In genomic region chr9:36974731-36975130, GRCh38 we compare ENCODE assay signal across 18 cellular contexts. TPM values are rescaled to one million over a fixed set of nuclear protein-coding genes. Genes with fewer than 3 reads are reported as not detected.
A peak's percentile ranks its signal among the peaks of the same experiment; 100 is the strongest.
DNase-seq lines count a peak whose midpoint lies in the region; ATAC-seq, FAIRE-seq and TF ChIP-seq lines count a peak whose summit lies in the region.
"Had no signal": no experiment of that assay in that cellular context is flagged by ENCODE, and none has a peak within 500 bp of the region (broad histone marks: within the 10 kb centered on the region; RNA-seq: fewer than 3 reads in every experiment).

No MANE protein-coding gene starts in this region.

- in situ Hi-C loops in GM12878 (cut with MboI) (no loop called here), HepG2 (cut with HindIII; ENCODE audit: extremely low pct_ligation_motif_present, low pct_unique_long_range_greater_than_20kb) (loop anchor here (10.0 kb wide), 1 partner anchor 90 kb away; no protein-coding TSS in a partner anchor)

- H3K9me3 Mint-ChIP-seq in Calu3 (ENCODE audit: low read depth, unreplicated experiment) (no peaks in the 10 kb centered on the region), mesothelial cell of epicardium (no peaks in the 10 kb centered on the region)
- H3K9me3 Mint-ChIP-seq: IgD-negative memory B cell had no signal

- no peak for ATAC-seq in GM12878
- peak; percentile 62; the same call in 2 of the 3 replicates for ATAC-seq in HepG2
- ATAC-seq in HG02885 (IDR thresholded peaks at IDR 0.05; ENCODE audit: poor library complexity, unreplicated experiment), result no peak

- 59% methylated on average over 7 of the region's 7 CpGs for WGBS in GM12878 (ENCODE audit: insufficient coverage, insufficient replicate concordance, low lambda C conversion rate, missing lambda C conversion rate)
- 23% methylated on average over 7 of the region's 7 CpGs for WGBS in HepG2 (ENCODE audit: low lambda C conversion rate)

- H2AFZ ChIP-seq in GM12878 (ENCODE audit: control insufficient read depth, low read depth, low read length) (no peak overlapping the region), HepG2 (ENCODE audit: low read length) (no peak overlapping the region)

- H3K4me3 Mint-ChIP-seq in Calu3 (ENCODE audit: low read depth, unreplicated experiment), result no peak overlapping the region
- no peak overlapping the region for H3K4me3 Mint-ChIP-seq in mesothelial cell of epicardium

- no peak overlapping the region for H3K27ac Mint-ChIP-seq in Calu3 (ENCODE audit: unreplicated experiment)
- no peak overlapping the region for H3K27ac Mint-ChIP-seq in mesothelial cell of epicardium

- H3K36me3 Mint-ChIP-seq in Calu3 (ENCODE audit: insufficient read depth, unreplicated experiment) (no peaks in the 10 kb centered on the region), mesothelial cell of epicardium (no peaks in the 10 kb centered on the region)
- H3K36me3 Mint-ChIP-seq: IgD-negative memory B cell had no signal

- TSS peak; percentile 2 for BruUV-seq in GM12878 (replicated peaks; lab: Mats Ljungman, UMichigan)
- no TSS peak for BruUV-seq in HepG2 (replicated peaks; lab: Mats Ljungman, UMichigan)
- BruUV-seq in Calu3 (replicated peaks; lab: Mats Ljungman, UMichigan), result no TSS peak

- POLR2A ChIA-PET in GM12878 (lab: Charles Lee) (no interaction called here), HepG2 (lab: Yijun Ruan, JAX) (no interaction called here)

- no peaks in the 10 kb centered on the region for H3K9me3 ChIP-seq in GM12878 (replicated peaks; ENCODE audit: control insufficient read depth, insufficient read depth, low read length)
- no peaks in the 10 kb centered on the region for H3K9me3 ChIP-seq in HepG2 (ENCODE audit: low read length)
- H3K9me3 ChIP-seq in effector memory CD4-positive, alpha-beta T cell (ENCODE audit: control insufficient read depth, low read length), result no peaks in the 10 kb centered on the region
- H3K9me3 ChIP-seq: SJSA1, thoracic aorta had no signal

- H3K79me2 ChIP-seq in GM12878 (ENCODE audit: control insufficient read depth, insufficient read depth, low read length), result peaks cover 28% of the 10 kb centered on the region
- H3K79me2 ChIP-seq in HepG2 (ENCODE audit: insufficient read depth, low read length), result no peaks in the 10 kb centered on the region

- H3K36me3 ChIP-seq in GM12878 (ENCODE audit: control insufficient read depth in 2 of 2, insufficient read depth in 2 of 2, low read length in 1 of 2) (peaks cover 11 to 21% of the 10 kb centered on the region in 2 experiments; a peak in 3 of 4 replicates), HepG2 (replicated peaks in 1 of 2; ENCODE audit: control insufficient read depth in 1 of 2, insufficient read depth in 2 of 2, low read length in 2 of 2) (no peaks in the 10 kb centered on the region)
- H3K36me3 ChIP-seq in effector memory CD4-positive, alpha-beta T cell (ENCODE audit: control insufficient read depth, insufficient read depth, low read length), result no peaks in the 10 kb centered on the region
- H3K36me3 ChIP-seq: SJSA1, thoracic aorta had no signal

- H3K4me2 ChIP-seq in GM12878 (ENCODE audit: control insufficient read depth, insufficient read depth) (no peak overlapping the region), HepG2 (ENCODE audit: low read depth, low read length) (no peak overlapping the region)

- H3K4me3 ChIP-seq in AG09309 (ENCODE audit: control insufficient read depth, low read depth, low read length) (no peak overlapping the region), GM12878 (no peak overlapping the region), HepG2 (replicated peaks in 1 of 3; ENCODE audit: insufficient read depth in 1 of 3, low read depth in 2 of 3, low read length in 3 of 3) (no peak overlapping the region)
- no peak overlapping the region for H3K4me3 ChIP-seq in effector memory CD4-positive, alpha-beta T cell (ENCODE audit: insufficient read depth, low read depth, low read length, poor library complexity, severe bottlenecking)
- H3K4me3 ChIP-seq: SJSA1, thoracic aorta had no signal

- RAD21 ChIA-PET in GM12878 (lab: Charles Lee; ENCODE audit: unreplicated experiment), result interaction anchor here (1.1 to 1.4 kb wide), 2 partner anchors 95 to 100 kb away, joined by 3 read pairs; no protein-coding TSS in a partner anchor

- TF ChIP-seq EP300 in Ishikawa (IDR thresholded peaks at IDR 0.05; ENCODE audit: borderline replicate concordance), result no peak
- TF ChIP-seq EP300 in GM12878 (IDR thresholded peaks at IDR 0.05; ENCODE audit: borderline replicate concordance in 1 of 2, control insufficient read depth in 1 of 2, low read depth in 2 of 2, low read length in 2 of 2), result no peak
- TF ChIP-seq EP300 in HepG2 (IDR thresholded peaks at IDR 0.05; ENCODE audit: low read depth in 2 of 2, low read length in 2 of 2), result no peak
- TF ChIP-seq EP300 in HepG2 (CRISPR knock-in tag; IDR thresholded peaks at IDR 0.05; ENCODE audit: borderline replicate concordance), result no peak

- no peak for FAIRE-seq in GM12878 (lab: Jason Lieb, UNC)
- FAIRE-seq in HepG2 (lab: Jason Lieb, UNC), result no peak
- FAIRE-seq: TTC549 had no signal

- DNase-seq in AG09309 (ENCODE audit: low read depth), result no peak
- no peak for DNase-seq in GM12878 (ENCODE audit: low read depth, low spot score)
- no peak for DNase-seq in HepG2 (ENCODE audit: low spot score)
- DNase-seq in effector memory CD4-positive, alpha-beta T cell, result no peak
- DNase-seq in Calu3, result no peak
- no peak for DNase-seq in mesothelial cell of epicardium (ENCODE audit: low spot score in 2 of 2, unreplicated experiment in 2 of 2)
- DNase-seq: activated effector memory CD4-positive, alpha-beta T cell treated with anti-CD3 and anti-CD28 coated beads, Interleukin-2, amount 50 U/mL, for 16 hours; DMS 273 treated with DMSO at 0.1 percent for 48 hours; NCI-H1105 treated with DMSO at 0.1 percent for 48 hours; NCI-H2171 treated with DMSO at 0.1 percent for 48 hours had no signal

- SMC1A ChIA-PET in GM12878 (lab: Charles Lee; ENCODE audit: uncharacterized antibody, unreplicated experiment), result interaction anchor here (0.7 to 1.7 kb wide), 3 partner anchors 18 to 1326 kb away, joined by 3 to 10 read pairs (median 3); no protein-coding TSS in a partner anchor

- intact Hi-C loops in GM12878 (cut with micrococcal nuclease; ENCODE audit: unreplicated experiment), result no loop called here
- intact Hi-C loops in HepG2 (cut with micrococcal nuclease; ENCODE audit: unreplicated experiment), result loop anchor here (5.0 kb wide), 1 partner anchor 102 kb away; no protein-coding TSS in a partner anchor
- intact Hi-C loops in Calu3 (cut with micrococcal nuclease; ENCODE audit: unreplicated experiment), result loop anchor here (5.0 kb wide), 1 partner anchor 102 kb away; no protein-coding TSS in a partner anchor

- H3K27ac ChIP-seq in GM12878 (ENCODE audit: control insufficient read depth, insufficient read depth) (no peak overlapping the region), HepG2 (ENCODE audit: extremely low read length, insufficient read depth, low read length) (no peak overlapping the region)
- no peak overlapping the region for H3K27ac ChIP-seq in effector memory CD4-positive, alpha-beta T cell (ENCODE audit: insufficient read depth, low read length, poor library complexity, severe bottlenecking)
- H3K27ac ChIP-seq: SJSA1, thoracic aorta had no signal

- H4K20me1 ChIP-seq in GM12878 (ENCODE audit: control insufficient read depth, insufficient read depth) (no peaks in the 10 kb centered on the region; the same call in 1 of the 2 replicates), HepG2 (ENCODE audit: insufficient read depth, low read length) (no peaks in the 10 kb centered on the region)

- TF ChIP-seq POLR2A in GM12878 (IDR thresholded peaks at IDR 0.05; ENCODE audit: low read depth, low read length) (0 out of 2 replicates have a peak, but pooled peaks have one; percentile 29), HepG2 (IDR thresholded peaks at IDR 0.05; ENCODE audit: insufficient read depth in 1 of 2, low read depth in 2 of 2, low read length in 2 of 2) (no peak)

- TF ChIP-seq RAD21 in Ishikawa (IDR thresholded peaks at IDR 0.05; ENCODE audit: low read depth) (peak; percentile 39; the same call in 1 of the 2 replicates), GM12878 (IDR thresholded peaks at IDR 0.05; ENCODE audit: insufficient read depth, low read depth, low read length) (no peak), HepG2 (CRISPR knock-in tag; IDR thresholded peaks at IDR 0.05) (no peak)

- H3K9ac ChIP-seq in GM12878 (ENCODE audit: control insufficient read depth, insufficient read depth, low read length) (no peak overlapping the region), HepG2 (ENCODE audit: insufficient read depth, low read depth, low read length) (no peak overlapping the region)

- CTCF ChIA-PET in GM12878 (lab: Yijun Ruan, JAX), result interaction anchor here (0.6 to 3.8 kb wide), 6 partner anchors 9 to 102 kb away, joined by 3 to 19 read pairs (median 4); no protein-coding TSS in a partner anchor
- CTCF ChIA-PET in HepG2 (lab: Yijun Ruan, JAX; ENCODE audit: low intra/inter-chr PET ratio, low total read pairs), result no interaction called here
- CTCF ChIA-PET in Calu3 (lab: Charles Lee), result interaction anchor here (0.6 to 1.2 kb wide), 2 partner anchors 102 to 769 kb away, joined by 5 read pairs; no protein-coding TSS in a partner anchor

- H3K4me1 ChIP-seq in GM12878 (ENCODE audit: control insufficient read depth, insufficient read depth, low read length), result no peaks in the 10 kb centered on the region
- H3K4me1 ChIP-seq in HepG2 (ENCODE audit: insufficient read depth, low read length), result peaks cover 18% of the 10 kb centered on the region; the same call in 1 of the 2 replicates
- H3K4me1 ChIP-seq in effector memory CD4-positive, alpha-beta T cell (ENCODE audit: control insufficient read depth, insufficient read depth, low read length, poor library complexity, severe bottlenecking), result no peaks in the 10 kb centered on the region
- H3K4me1 ChIP-seq: SJSA1 had no signal

- H3K27me3 Mint-ChIP-seq in Calu3 (ENCODE audit: unreplicated experiment), result peaks cover 12% of the 10 kb centered on the region
- peaks cover 61% of the 10 kb centered on the region for H3K27me3 Mint-ChIP-seq in mesothelial cell of epicardium (ENCODE audit: low read depth)

- TF ChIP-seq CTCF in AG09309 (IDR thresholded peaks at IDR 0.05; ENCODE audit: control insufficient read depth, insufficient read depth, low read depth, low read length, missing control alignments) (peak; percentile 44), GM12878 (IDR thresholded peaks at IDR 0.05 in 2 of 3, conservative IDR thresholded peaks at IDR 0.05 in 1 of 3; ENCODE audit: control insufficient read depth in 2 of 3, extremely low read depth in 1 of 3, insufficient read depth in 1 of 3, low read depth in 3 of 3, low read length in 3 of 3) (peak in 1 of 3 experiments; percentile 26; a peak in 2 of 6 replicates), HepG2 (CRISPR knock-in tag; IDR thresholded peaks at IDR 0.05) (peak; percentile 46), Calu3 (IDR thresholded peaks at IDR 0.05; ENCODE audit: unreplicated experiment) (no peak), mesothelial cell of epicardium (IDR thresholded peaks at IDR 0.05; ENCODE audit: unreplicated experiment) (no peak)

- H3K27me3 ChIP-seq in GM12878 (replicated peaks in 1 of 2; ENCODE audit: control insufficient read depth in 2 of 2, insufficient read depth in 2 of 2, low read length in 1 of 2), result no peaks in the 10 kb centered on the region
- H3K27me3 ChIP-seq in HepG2 (ENCODE audit: control insufficient read depth in 1 of 2, insufficient read depth in 2 of 2, low read length in 2 of 2), result peaks cover 0 to 3% of the 10 kb centered on the region in 2 experiments; a peak in 1 of 5 replicates
- H3K27me3 ChIP-seq in effector memory CD4-positive, alpha-beta T cell (replicated peaks; ENCODE audit: control insufficient read depth, insufficient read depth, low read length, poor library complexity, severe bottlenecking), result no peaks in the 10 kb centered on the region

- H3K4me1 Mint-ChIP-seq in Calu3 (ENCODE audit: low read depth, unreplicated experiment), result no peaks in the 10 kb centered on the region
- no peaks in the 10 kb centered on the region for H3K4me1 Mint-ChIP-seq in mesothelial cell of epicardium

RNA-seq across cellular contexts. Expression of gene PAX5, which starts 59.3 kb away (rescaled TPM):
- total RNA-seq in GM12878 (2013; cell fraction: nucleolus; rRNA removed), result 196 and 209 TPM in 2 replicates
- total RNA-seq in GM12878 (2014; rRNA removed) (45.7 and 45.9 TPM in 2 replicates), GM12878 (2014; rRNA removed; fragmentation: Illumina TruSeq; extraction: Trizol) (27.3 and 28.1 TPM in 2 replicates), GM12878 (2021) (118 and 123 TPM in 2 replicates), HepG2 (2016; rRNA removed; fragmentation: Illumina TruSeq; extraction: Trizol) (not detected in 2 replicates), Calu3 (2022) (not detected in 2 replicates), mesothelial cell of epicardium (not detected in 3 replicates)
- 24.5 TPM for polyA plus RNA-seq in GM12878 (2011; ENCODE audit: low read depth)
- polyA plus RNA-seq in GM12878 (2011; rRNA removed) (12.7 and 23.6 TPM in 2 replicates), GM12878 (2014; fragmentation: Illumina TruSeq; extraction: Trizol) (29.9 and 48.1 TPM in 2 replicates), GM12878 (2014; fragmentation: Nextera tagmentation; extraction: Ambion mirVana) (1 to 10 TPM; 2.2 to 2.4 TPM), GM12878 (2014; rRNA removed) (36.8 and 44.5 TPM in 2 replicates), GM12878 (2016; fragmentation: Nextera tagmentation; extraction: Ambion mirVana) (10 to 100 TPM; 31.2 to 32.6 TPM), HepG2 (2011; rRNA removed) (not detected in 2 replicates)
- polyA plus RNA-seq in GM12878 (2011; cell fraction: cytosol; rRNA removed), result 26.7 and 29.9 TPM in 2 replicates
- 57.1 and 80.5 TPM in 2 replicates for polyA plus RNA-seq in GM12878 (2011; cell fraction: nucleus; rRNA removed)
- 41.7 and 47.1 TPM in 2 replicates for polyA plus RNA-seq in GM12878 (2012)
- 57.6 and 59.1 TPM in 2 replicates for polyA minus RNA-seq in GM12878 (2011; rRNA and poly(A)+ RNA removed)
- polyA minus RNA-seq in GM12878 (2011; cell fraction: cytosol; rRNA and poly(A)+ RNA removed), result 23.0 and 30.2 TPM in 2 replicates
- polyA minus RNA-seq in GM12878 (2011; cell fraction: nucleus; rRNA and poly(A)+ RNA removed), result 66.4 and 122 TPM in 2 replicates
- total RNA-seq in HepG2 (2016; cell fraction: cytosol; rRNA removed; fragmentation: Illumina TruSeq; extraction: Trizol; ENCODE audit: low read depth), result not detected in 2 replicates
- total RNA-seq in HepG2 (2016; cell fraction: insoluble cytoplasmic fraction; rRNA removed; fragmentation: Illumina TruSeq; extraction: Trizol), result not detected in 2 replicates
- not detected in 2 replicates for total RNA-seq in HepG2 (2016; cell fraction: membrane; rRNA removed; fragmentation: Illumina TruSeq; extraction: Trizol)
- total RNA-seq in HepG2 (2016; cell fraction: nucleus; rRNA removed; fragmentation: Illumina TruSeq; extraction: Trizol), result not detected in 2 replicates
- not detected in 2 replicates for polyA plus RNA-seq in HepG2 (2011; cell fraction: cytosol; rRNA removed)
- 0.02 and 0.11 TPM in 2 replicates for polyA plus RNA-seq in HepG2 (2011; cell fraction: nucleus; rRNA removed)
- not detected in 2 replicates for polyA plus RNA-seq in HepG2 (2012)
- not detected in 2 replicates for polyA plus RNA-seq in HepG2 (2016; cell fraction: cytosol; fragmentation: Illumina TruSeq; extraction: Trizol; ENCODE audit: low read depth)
- not detected in 2 replicates for polyA plus RNA-seq in HepG2 (2016; cell fraction: insoluble cytoplasmic fraction; fragmentation: Illumina TruSeq; extraction: Trizol; ENCODE audit: low read depth)
- not detected in 2 replicates for polyA plus RNA-seq in HepG2 (2016; cell fraction: membrane; fragmentation: Illumina TruSeq; extraction: Trizol; ENCODE audit: low read depth)
- not detected in 2 replicates for polyA plus RNA-seq in HepG2 (2016; cell fraction: nucleus; fragmentation: Illumina TruSeq; extraction: Trizol; ENCODE audit: insufficient read depth, low read depth)
- 0.02 TPM in 1 of 2 replicates, not detected in the other for polyA minus RNA-seq in HepG2 (2011; rRNA and poly(A)+ RNA removed; ENCODE audit: low replicate concordance)
- not detected in 2 replicates for polyA minus RNA-seq in HepG2 (2011; cell fraction: cytosol; rRNA and poly(A)+ RNA removed)
- not detected in 2 replicates for polyA minus RNA-seq in HepG2 (2011; cell fraction: nucleus; rRNA and poly(A)+ RNA removed)
- total RNA-seq: dermis microvascular lymphatic vessel endothelial cell, renal cortical epithelial cell, SJSA1 had no signal

Comparison
In these comparisons a context has a peak if more than half of its experiments do, and no peak if none do; other contexts are left out.
1. CTCF ChIP-seq: peak in AG09309 (single experiment) and HepG2 (single experiment); none in Calu3 (single experiment) and mesothelial cell of epicardium (single experiment).
2. RNA of gene PAX5, which starts 59.3 kb away (total RNA-seq): 27.3 to 209 TPM in GM12878; not detected in HepG2, not detected in Calu3 and not detected in mesothelial cell of epicardium; every median in the first group is over 10 times any median in the second.